In the genomic region with DNA sequence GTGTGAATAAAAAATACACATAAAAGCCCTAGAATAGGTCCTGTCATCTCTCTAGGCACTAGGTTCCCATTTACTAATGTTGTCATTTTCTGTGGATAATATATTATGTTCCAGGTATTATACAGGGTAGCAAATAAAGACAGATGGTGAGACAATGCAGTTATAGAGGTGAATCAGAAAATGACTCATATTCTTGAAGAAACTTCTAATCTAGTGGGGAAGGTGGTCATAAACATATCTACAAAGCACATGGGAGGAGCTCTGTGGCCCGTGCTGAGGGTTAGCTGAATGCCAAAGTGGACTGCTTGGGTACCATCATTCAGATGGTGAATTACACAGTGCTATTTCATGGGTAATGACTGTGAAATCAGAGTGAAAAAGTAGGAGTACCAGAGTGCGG, we compare ENCODE assay signal across 24 cellular contexts.
"Had no signal": no experiment of that assay in that cellular context is flagged by ENCODE, and none has a peak within 500 bp of the region (broad histone marks: within the 10 kb centered on the region; RNA-seq: fewer than 3 reads in every experiment).

No MANE protein-coding gene starts in this region.

- H3K36me3 ChIP-seq: breast epithelium, colonic mucosa, esophagus muscularis mucosa, gastrocnemius medialis, right lobe of liver, tibial artery had no signal

- ATAC-seq: effector memory CD8-positive, alpha-beta T cell; gastrocnemius medialis; left cardiac atrium; mucosa of descending colon; right lobe of liver; stimulated activated effector memory CD8-positive, alpha-beta T cell treated with anti-CD3 and anti-CD28 coated beads, Interleukin-12 subunit alpha, Interleukin-12 subunit beta, amount 100 ng/mL, for 72 hours; stimulated activated naive CD8-positive, alpha-beta T cell treated with anti-CD3 and anti-CD28 coated beads, Interleukin-15, amount 100 ng/mL, for 72 hours had no signal

- DNase-seq: activated CD4-positive, alpha-beta memory T cell treated with anti-CD3 and anti-CD28 coated beads for 36 hours; activated CD4-positive, alpha-beta T cell treated with anti-CD3 and anti-CD28 coated beads for 48 hours; activated naive CD4-positive, alpha-beta T cell treated with Interleukin-2 at 50 U/mL for 16 hours; activated naive CD8-positive, alpha-beta T cell treated with anti-CD3 and anti-CD28 coated beads for 36 hours; activated T-cell treated with anti-CD3 and anti-CD28 coated beads, Interleukin-2, amount 50 U/mL, for 48 hours; amniotic stem cell; colonic mucosa; dorsolateral prefrontal cortex; effector memory CD8-positive, alpha-beta T cell; gastrocnemius medialis; left cardiac atrium; mucosa of descending colon; nucleus accumbens; right lobe of liver; stimulated activated CD4-positive, alpha-beta T cell treated with anti-CD3 and anti-CD28 coated beads, Interleukin-1b, Interleukin-23, amount 100 ng/mL, for 48 hours; stimulated activated naive CD8-positive, alpha-beta T cell treated with anti-CD3 and anti-CD28 coated beads, Interleukin-15, amount 100 ng/mL, for 72 hours; tibial artery had no signal

- H3K27me3 ChIP-seq: breast epithelium, colonic mucosa, dorsolateral prefrontal cortex, esophagus muscularis mucosa, gastrocnemius medialis, right lobe of liver, tibial artery had no signal

- H3K27ac ChIP-seq: breast epithelium, colonic mucosa, dorsolateral prefrontal cortex, esophagus muscularis mucosa, gastrocnemius medialis, parathyroid adenoma, right lobe of liver, skin epidermis, tibial artery had no signal

- H3K9me3 ChIP-seq: breast epithelium, colonic mucosa, esophagus muscularis mucosa, gastrocnemius medialis, mucosa of descending colon, right lobe of liver, tibial artery had no signal

- FAIRE-seq: endothelial cell of umbilical vein, islet of Langerhans had no signal

- H3K4me1 ChIP-seq: breast epithelium, colonic mucosa, esophagus muscularis mucosa, gastrocnemius medialis, parathyroid adenoma, right lobe of liver, tibial artery had no signal

- H3K4me3 ChIP-seq: breast epithelium, colonic mucosa, dorsolateral prefrontal cortex, esophagus muscularis mucosa, gastrocnemius medialis, mucosa of descending colon, right lobe of liver, skin epidermis, tibial artery had no signal
